ENCODE assay signal across 18 cellular contexts in genomic region chr17:22694362-22695227, GRCh38.
DNase-seq lines count a peak whose midpoint lies in the region; ATAC-seq, FAIRE-seq and TF ChIP-seq lines count a peak whose summit lies in the region.
"Had no signal": no experiment of that assay in that cellular context is flagged by ENCODE, and none has a peak within 500 bp of the region (broad histone marks: within the 10 kb centered on the region; RNA-seq: fewer than 3 reads in every experiment).

No MANE protein-coding gene starts in this region.

- ATAC-seq in Right ventricle myocardium inferior = no peak
- ATAC-seq in K562 = peak; percentile 99
- ATAC-seq in CD4-positive, alpha-beta T cell (ENCODE audit: poor library complexity) = no peak
- no peak for ATAC-seq in HG02642 (IDR thresholded peaks at IDR 0.05; ENCODE audit: poor library complexity, unreplicated experiment)
- ATAC-seq in HG02763 (IDR thresholded peaks at IDR 0.05; ENCODE audit: unreplicated experiment) = no peak

- H3K4me3 Mint-ChIP-seq in CD4-positive, alpha-beta T cell = no peak overlapping the region

- H3K4me3 ChIP-seq in cardiac muscle cell (no peak overlapping the region), MM.1S (ENCODE audit: low read length) (no peak overlapping the region), K562 (no peak overlapping the region)
- H3K4me3 ChIP-seq: coronary artery, uterus had no signal

- CTCF ChIA-PET in K562 (lab: Yijun Ruan, JAX; ENCODE audit: low intra/inter-chr PET ratio) = no interaction called here
- CTCF ChIA-PET in CD4-positive, alpha-beta T cell (lab: Charles Lee) = no interaction called here

- H3K27ac ChIP-seq in cardiac muscle cell = no peak overlapping the region
- no peak overlapping the region for H3K27ac ChIP-seq in MM.1S (ENCODE audit: low read length)
- no peak overlapping the region for H3K27ac ChIP-seq in K562 (ENCODE audit: extremely low read depth, low read depth, low read length)
- H3K27ac ChIP-seq in CD4-positive, alpha-beta T cell (ENCODE audit: low read depth, low read length) = no peak overlapping the region
- H3K27ac ChIP-seq: coronary artery, uterus had no signal

- H3K27me3 ChIP-seq in cardiac muscle cell (no peaks in the 10 kb centered on the region), MM.1S (replicated peaks; ENCODE audit: insufficient read depth, low read length) (no peaks in the 10 kb centered on the region), K562 (ENCODE audit: control insufficient read depth in 2 of 2, insufficient read depth in 2 of 2, low read length in 2 of 2) (no peaks in the 10 kb centered on the region)
- no peaks in the 10 kb centered on the region for H3K27me3 ChIP-seq in CD4-positive, alpha-beta T cell (ENCODE audit: control insufficient read depth, insufficient read depth, low read length)
- H3K27me3 ChIP-seq: uterus had no signal

- H3K4me2 ChIP-seq in MM.1S (ENCODE audit: low read depth, low read length) = no peak overlapping the region
- no peak overlapping the region for H3K4me2 ChIP-seq in K562 (ENCODE audit: insufficient read depth, low read length)

- H3K36me3 ChIP-seq in cardiac muscle cell (no peaks in the 10 kb centered on the region), MM.1S (replicated peaks; ENCODE audit: insufficient read depth, low read length) (no peaks in the 10 kb centered on the region), K562 (ENCODE audit: control insufficient read depth, insufficient read depth, low read length) (no peaks in the 10 kb centered on the region)
- H3K36me3 ChIP-seq: uterus had no signal

- DNase-seq in cardiac muscle cell (ENCODE audit: low read depth in 1 of 2, low spot score in 1 of 2) (no peak), Right ventricle myocardium inferior (ENCODE audit: missing footprints) (no peak), MM.1S (no peak), K562 (ENCODE audit: extremely low read depth in 1 of 4, low spot score in 3 of 4) (peak; percentile 56 to 77 (median 72)), GM19239 (ENCODE audit: insufficient read length, low spot score) (no peak)
- no peak for DNase-seq in CD4-positive, alpha-beta T cell
- DNase-seq: activated CD8-positive, alpha-beta memory T cell treated with anti-CD3 and anti-CD28 coated beads, Interleukin-2, amount 50 U/mL, for 48 hours; AML-193; GOT3; mesendoderm; MV-4-11; NCI-H510A; posterior cingulate gyrus; Right ventricle myocardium superior; uterus had no signal

- no peaks in the 10 kb centered on the region for H3F3A ChIP-seq in MM.1S (ENCODE audit: insufficient read depth, low read length)

- WGBS in K562 (ENCODE audit: insufficient coverage, low coverage, missing lambda C conversion rate) = 4% methylated on average over 20 of the region's 33 CpGs

- no peak for FAIRE-seq in K562 (lab: Jason Lieb, UNC)
- FAIRE-seq in GM19239 (lab: Jason Lieb, UNC) = no peak

- H3K9me1 ChIP-seq in K562 (ENCODE audit: control insufficient read depth, insufficient read depth, low read length) = no peaks in the 10 kb centered on the region

- TF ChIP-seq RAD21 in K562 (CRISPR knock-in tag; conservative IDR thresholded peaks at IDR 0.05 in 1 of 2, IDR thresholded peaks at IDR 0.05 in 1 of 2) = peak in 1 of 2 experiments; percentile 16; a peak in 1 of 4 replicates

- H3K79me2 ChIP-seq in MM.1S (ENCODE audit: low read length) (no peaks in the 10 kb centered on the region), K562 (ENCODE audit: control insufficient read depth, insufficient read depth, low read length) (no peaks in the 10 kb centered on the region)

- no peak overlapping the region for H3K27ac Mint-ChIP-seq in CD4-positive, alpha-beta T cell

- H3K9me3 Mint-ChIP-seq in CD4-positive, alpha-beta T cell = peaks cover 27% of the 10 kb centered on the region

- H3K9ac ChIP-seq in MM.1S (ENCODE audit: low read length) (no peak overlapping the region), K562 (ENCODE audit: insufficient read depth in 1 of 2, low read depth in 2 of 2, low read length in 2 of 2) (no peak overlapping the region)

- TF ChIP-seq CTCF in cardiac muscle cell (IDR thresholded peaks at IDR 0.05; ENCODE audit: low read depth, low read length) = peak; percentile 8
- TF ChIP-seq CTCF in MM.1S (IDR thresholded peaks at IDR 0.05; ENCODE audit: low read length) = peak; percentile 46
- peak; percentile 71 to 96 (median 78) for TF ChIP-seq CTCF in K562 (IDR thresholded peaks at IDR 0.05 in 2 of 3, conservative IDR thresholded peaks at IDR 0.05 in 1 of 3; ENCODE audit: insufficient read depth in 2 of 3, low read depth in 1 of 3, low read length in 3 of 3)
- TF ChIP-seq CTCF in CD4-positive, alpha-beta T cell (IDR thresholded peaks at IDR 0.05) = no peak

- no peaks in the 10 kb centered on the region for H3K9me2 ChIP-seq in MM.1S (replicated peaks; ENCODE audit: insufficient read depth, low read length)

- H3K4me1 ChIP-seq in cardiac muscle cell (ENCODE audit: low read depth) = no peaks in the 10 kb centered on the region
- H3K4me1 ChIP-seq in MM.1S (ENCODE audit: low read length) = no peaks in the 10 kb centered on the region
- H3K4me1 ChIP-seq in K562 (replicated peaks in 1 of 2; ENCODE audit: control insufficient read depth in 2 of 2, insufficient read depth in 2 of 2, low read length in 2 of 2) = peaks cover 0 to 7% of the 10 kb centered on the region in 2 experiments; a peak in 1 of 5 replicates
- H3K4me1 ChIP-seq: uterus had no signal

- H2AFZ ChIP-seq in MM.1S (ENCODE audit: low read length) (no peak overlapping the region), K562 (ENCODE audit: low read depth, low read length) (no peak overlapping the region)

- in situ Hi-C loops in K562 (cut with MboI) = no loop called here

- no peaks in the 10 kb centered on the region for H3K4me1 Mint-ChIP-seq in CD4-positive, alpha-beta T cell (ENCODE audit: low read depth)

- H3K9me3 ChIP-seq in cardiac muscle cell (ENCODE audit: low read depth) = no peaks in the 10 kb centered on the region
- no peaks in the 10 kb centered on the region for H3K9me3 ChIP-seq in MM.1S (replicated peaks; ENCODE audit: insufficient read depth, low read length)
- H3K9me3 ChIP-seq in K562 (replicated peaks; ENCODE audit: control insufficient read depth, insufficient read depth, low read depth, low read length) = no peaks in the 10 kb centered on the region
- peaks cover 13% of the 10 kb centered on the region for H3K9me3 ChIP-seq in CD4-positive, alpha-beta T cell (ENCODE audit: control insufficient read depth, low read length)
- H3K9me3 ChIP-seq: uterus had no signal

- intact Hi-C loops in Right ventricle myocardium inferior (cut with DNase I) (no loop called here), K562 (cut with micrococcal nuclease) (no loop called here)
- intact Hi-C loops in CD4-positive, alpha-beta T cell (cut with DNase I, micrococcal nuclease) = no loop called here

- TF ChIP-seq POLR2A in K562 (conservative IDR thresholded peaks at IDR 0.05) = no peak

- H3K27me3 Mint-ChIP-seq in CD4-positive, alpha-beta T cell = no peaks in the 10 kb centered on the region

- H4K20me1 ChIP-seq in MM.1S (ENCODE audit: insufficient read depth, low read length) (no peaks in the 10 kb centered on the region), K562 (replicated peaks; ENCODE audit: control insufficient read depth, insufficient read depth, low read length) (no peaks in the 10 kb centered on the region)

- POLR2A ChIA-PET in K562 (lab: Yijun Ruan, JAX) = no interaction called here
- POLR2A ChIA-PET in CD4-positive, alpha-beta T cell (lab: Charles Lee) = no interaction called here

- H3K36me3 Mint-ChIP-seq in CD4-positive, alpha-beta T cell (ENCODE audit: low read depth) = peaks cover 3% of the 10 kb centered on the region

- TF ChIP-seq EP300 in K562 (IDR thresholded peaks at IDR 0.05; ENCODE audit: low read length) = no peak

- no TSS peak for BruUV-seq in K562 (replicated peaks; lab: Mats Ljungman, UMichigan)

TF ChIP-seq in K562, 482 proteins besides CTCF, POLR2A, EP300 and RAD21 (continues in another document):
- TF ChIP-seq CTCFL (IDR thresholded peaks at IDR 0.05; ENCODE audit: borderline replicate concordance, insufficient read depth, low read depth, low read length, poor library complexity, severe bottlenecking) = peak; percentile 74
- TF ChIP-seq HMGN3 (IDR thresholded peaks at IDR 0.05; ENCODE audit: borderline replicate concordance, extremely low read depth, insufficient read length, low read depth, low read length) = no peak
- TF ChIP-seq RBM14 (IDR thresholded peaks at IDR 0.05; ENCODE audit: borderline replicate concordance, insufficient read depth, low read depth, low read length) = no peak
- no peak for TF ChIP-seq ZNF134 (CRISPR knock-in tag; conservative IDR thresholded peaks at IDR 0.05)
- peak; percentile 26 to 43; a peak in 2 of 4 replicates for TF ChIP-seq NRF1 (conservative IDR thresholded peaks at IDR 0.05 in 1 of 2, IDR thresholded peaks at IDR 0.05 in 1 of 2)
- no peak for TF ChIP-seq ZNF280A (IDR thresholded peaks at IDR 0.05; ENCODE audit: low read depth, partially characterized antibody)
- no peak for TF ChIP-seq ELF2 (CRISPR knock-in tag; IDR thresholded peaks at IDR 0.05)

Comparison
In these comparisons a context has a peak if more than half of its experiments do, and no peak if none do; other contexts are left out.
1. DNase-seq: peak in K562 (4 of 4); none in cardiac muscle cell (0 of 2), Right ventricle myocardium inferior (single experiment), MM.1S (single experiment), CD4-positive, alpha-beta T cell (0 of 10) and GM19239 (single experiment).